Comparison of ENCODE assay signal across 1 cellular context in the genomic region with DNA sequence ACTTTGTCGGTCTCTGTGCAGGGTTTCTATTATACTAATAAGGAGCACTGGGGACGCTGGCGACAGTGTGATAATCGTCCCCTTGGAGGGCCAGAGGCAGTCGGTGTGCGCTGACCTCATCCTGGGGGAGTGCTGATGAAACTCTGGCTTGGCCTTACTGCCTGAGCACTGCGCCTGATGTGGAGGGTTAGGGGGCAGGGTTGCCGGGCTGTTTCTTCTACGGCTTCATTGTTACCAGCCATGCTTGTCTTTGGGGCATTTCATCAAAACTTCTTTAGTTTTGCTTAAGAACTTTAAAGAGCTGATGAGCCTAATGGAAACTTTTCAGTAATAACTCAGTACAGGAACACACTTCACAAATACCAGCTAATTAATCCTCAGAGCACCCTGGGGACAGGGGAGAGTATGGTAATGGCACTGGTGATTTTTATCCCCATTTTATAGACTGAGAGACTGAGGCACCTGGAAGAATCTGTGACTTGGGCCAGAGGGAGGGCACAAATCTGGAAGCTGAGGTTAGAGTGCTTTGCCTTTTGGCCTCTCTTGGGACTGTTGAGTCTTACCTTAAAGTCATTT.
A peak's percentile ranks its signal among the peaks of the same experiment; 100 is the strongest.
TF ChIP-seq lines count a peak whose summit lies in the region.

No MANE protein-coding gene starts in this region.

TF ChIP-seq in K562, 482 proteins besides CTCF, POLR2A, EP300 and RAD21 (continued from another document and continues in another):
- TF ChIP-seq MTF1 (CRISPR knock-in tag; IDR thresholded peaks at IDR 0.05; ENCODE audit: borderline replicate concordance) (no peak), CBX2 (IDR thresholded peaks at IDR 0.05; ENCODE audit: insufficient read depth, low read length, poor library complexity, severe bottlenecking) (no peak), ZNF3 (CRISPR knock-in tag; IDR thresholded peaks at IDR 0.05) (no peak), ZNF263 (CRISPR knock-in tag; IDR thresholded peaks at IDR 0.05; ENCODE audit: borderline replicate concordance) (no peak), MED1 (CRISPR knock-in tag; IDR thresholded peaks at IDR 0.05; ENCODE audit: borderline replicate concordance) (no peak), NBN (IDR thresholded peaks at IDR 0.05; ENCODE audit: low read depth) (no peak; the same call in 1 of the 2 replicates), SIX5 (IDR thresholded peaks at IDR 0.05; ENCODE audit: borderline replicate concordance in 1 of 2, insufficient read depth in 1 of 2, low read depth in 1 of 2, low read length in 2 of 2) (no peak), LARP7 (IDR thresholded peaks at IDR 0.05) (no peak), EP400 (IDR thresholded peaks at IDR 0.05) (peak; percentile 83), TEAD1 (CRISPR knock-in tag; IDR thresholded peaks at IDR 0.05) (peak in 1 of 2 experiments; percentile 21; a peak in 1 of 4 replicates), ZNF408 (CRISPR knock-in tag; IDR thresholded peaks at IDR 0.05; ENCODE audit: low read depth) (no peak), ZNF699 (CRISPR knock-in tag; IDR thresholded peaks at IDR 0.05; ENCODE audit: insufficient replicate concordance) (no peak), ZNF431 (CRISPR knock-in tag; IDR thresholded peaks at IDR 0.05) (no peak), GTF2F1 (IDR thresholded peaks at IDR 0.05; ENCODE audit: low read depth, low read length) (no peak), SIN3B (IDR thresholded peaks at IDR 0.05; ENCODE audit: low read depth) (no peak), NFATC3 (IDR thresholded peaks at IDR 0.05) (no peak), PRMT5 (CRISPR knock-in tag; IDR thresholded peaks at IDR 0.05) (no peak), EGR1 (conservative IDR thresholded peaks at IDR 0.05) (no peak), HNRNPUL1 (IDR thresholded peaks at IDR 0.05; ENCODE audit: low read length) (no peak), ZNF444 (CRISPR knock-in tag; IDR thresholded peaks at IDR 0.05) (no peak), HCFC1 (IDR thresholded peaks at IDR 0.05; ENCODE audit: low read depth, low read length) (peak; percentile 31), ZNF24 (IDR thresholded peaks at IDR 0.05) (peak; percentile 71), NONO (IDR thresholded peaks at IDR 0.05; ENCODE audit: low read depth in 2 of 2, low read length in 1 of 2) (no peak), RBM22 (IDR thresholded peaks at IDR 0.05; ENCODE audit: low read depth, low read length, poor library complexity, severe bottlenecking) (no peak), SLC30A9 (CRISPR knock-in tag; IDR thresholded peaks at IDR 0.05) (no peak), ZNF282 (CRISPR knock-in tag; IDR thresholded peaks at IDR 0.05) (no peak), TRIM24 (IDR thresholded peaks at IDR 0.05) (peak in 1 of 2 experiments; percentile 58; a peak in 1 of 4 replicates), RBM14 (IDR thresholded peaks at IDR 0.05; ENCODE audit: borderline replicate concordance, insufficient read depth, low read depth, low read length) (no peak), ZNF184 (CRISPR knock-in tag; IDR thresholded peaks at IDR 0.05) (no peak), ZNF780A (CRISPR knock-in tag; IDR thresholded peaks at IDR 0.05) (no peak), PHB2 (IDR thresholded peaks at IDR 0.05; ENCODE audit: low read depth) (no peak)
- TF ChIP-seq, protein P1, sequence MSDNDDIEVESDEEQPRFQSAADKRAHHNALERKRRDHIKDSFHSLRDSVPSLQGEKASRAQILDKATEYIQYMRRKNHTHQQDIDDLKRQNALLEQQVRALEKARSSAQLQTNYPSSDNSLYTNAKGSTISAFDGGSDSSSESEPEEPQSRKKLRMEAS (CRISPR knock-in tag; IDR thresholded peaks at IDR 0.05): no peak
- TF ChIP-seq, protein P2, sequence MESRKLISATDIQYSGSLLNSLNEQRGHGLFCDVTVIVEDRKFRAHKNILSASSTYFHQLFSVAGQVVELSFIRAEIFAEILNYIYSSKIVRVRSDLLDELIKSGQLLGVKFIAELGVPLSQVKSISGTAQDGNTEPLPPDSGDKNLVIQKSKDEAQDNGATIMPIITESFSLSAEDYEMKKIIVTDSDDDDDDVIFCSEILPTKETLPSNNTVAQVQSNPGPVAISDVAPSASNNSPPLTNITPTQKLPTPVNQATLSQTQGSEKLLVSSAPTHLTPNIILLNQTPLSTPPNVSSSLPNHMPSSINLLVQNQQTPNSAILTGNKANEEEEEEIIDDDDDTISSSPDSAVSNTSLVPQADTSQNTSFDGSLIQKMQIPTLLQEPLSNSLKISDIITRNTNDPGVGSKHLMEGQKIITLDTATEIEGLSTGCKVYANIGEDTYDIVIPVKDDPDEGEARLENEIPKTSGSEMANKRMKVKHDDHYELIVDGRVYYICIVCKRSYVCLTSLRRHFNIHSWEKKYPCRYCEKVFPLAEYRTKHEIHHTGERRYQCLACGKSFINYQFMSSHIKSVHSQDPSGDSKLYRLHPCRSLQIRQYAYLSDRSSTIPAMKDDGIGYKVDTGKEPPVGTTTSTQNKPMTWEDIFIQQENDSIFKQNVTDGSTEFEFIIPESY (CRISPR knock-in tag; IDR thresholded peaks at IDR 0.05): peak; percentile 19; the same call in 1 of the 2 replicates
- TF ChIP-seq, protein P3, sequence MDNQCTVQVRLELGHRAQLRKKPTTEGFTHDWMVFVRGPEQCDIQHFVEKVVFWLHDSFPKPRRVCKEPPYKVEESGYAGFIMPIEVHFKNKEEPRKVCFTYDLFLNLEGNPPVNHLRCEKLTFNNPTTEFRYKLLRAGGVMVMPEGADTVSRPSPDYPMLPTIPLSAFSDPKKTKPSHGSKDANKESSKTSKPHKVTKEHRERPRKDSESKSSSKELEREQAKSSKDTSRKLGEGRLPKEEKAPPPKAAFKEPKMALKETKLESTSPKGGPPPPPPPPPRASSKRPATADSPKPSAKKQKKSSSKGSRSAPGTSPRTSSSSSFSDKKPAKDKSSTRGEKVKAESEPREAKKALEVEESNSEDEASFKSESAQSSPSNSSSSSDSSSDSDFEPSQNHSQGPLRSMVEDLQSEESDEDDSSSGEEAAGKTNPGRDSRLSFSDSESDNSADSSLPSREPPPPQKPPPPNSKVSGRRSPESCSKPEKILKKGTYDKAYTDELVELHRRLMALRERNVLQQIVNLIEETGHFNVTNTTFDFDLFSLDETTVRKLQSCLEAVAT (IDR thresholded peaks at IDR 0.05): no peak
- TF ChIP-seq, protein P4, sequence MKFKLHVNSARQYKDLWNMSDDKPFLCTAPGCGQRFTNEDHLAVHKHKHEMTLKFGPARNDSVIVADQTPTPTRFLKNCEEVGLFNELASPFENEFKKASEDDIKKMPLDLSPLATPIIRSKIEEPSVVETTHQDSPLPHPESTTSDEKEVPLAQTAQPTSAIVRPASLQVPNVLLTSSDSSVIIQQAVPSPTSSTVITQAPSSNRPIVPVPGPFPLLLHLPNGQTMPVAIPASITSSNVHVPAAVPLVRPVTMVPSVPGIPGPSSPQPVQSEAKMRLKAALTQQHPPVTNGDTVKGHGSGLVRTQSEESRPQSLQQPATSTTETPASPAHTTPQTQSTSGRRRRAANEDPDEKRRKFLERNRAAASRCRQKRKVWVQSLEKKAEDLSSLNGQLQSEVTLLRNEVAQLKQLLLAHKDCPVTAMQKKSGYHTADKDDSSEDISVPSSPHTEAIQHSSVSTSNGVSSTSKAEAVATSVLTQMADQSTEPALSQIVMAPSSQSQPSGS (CRISPR knock-in tag; IDR thresholded peaks at IDR 0.05): peak; percentile 79; the same call in 1 of the 2 replicates
- TF ChIP-seq, protein P5, sequence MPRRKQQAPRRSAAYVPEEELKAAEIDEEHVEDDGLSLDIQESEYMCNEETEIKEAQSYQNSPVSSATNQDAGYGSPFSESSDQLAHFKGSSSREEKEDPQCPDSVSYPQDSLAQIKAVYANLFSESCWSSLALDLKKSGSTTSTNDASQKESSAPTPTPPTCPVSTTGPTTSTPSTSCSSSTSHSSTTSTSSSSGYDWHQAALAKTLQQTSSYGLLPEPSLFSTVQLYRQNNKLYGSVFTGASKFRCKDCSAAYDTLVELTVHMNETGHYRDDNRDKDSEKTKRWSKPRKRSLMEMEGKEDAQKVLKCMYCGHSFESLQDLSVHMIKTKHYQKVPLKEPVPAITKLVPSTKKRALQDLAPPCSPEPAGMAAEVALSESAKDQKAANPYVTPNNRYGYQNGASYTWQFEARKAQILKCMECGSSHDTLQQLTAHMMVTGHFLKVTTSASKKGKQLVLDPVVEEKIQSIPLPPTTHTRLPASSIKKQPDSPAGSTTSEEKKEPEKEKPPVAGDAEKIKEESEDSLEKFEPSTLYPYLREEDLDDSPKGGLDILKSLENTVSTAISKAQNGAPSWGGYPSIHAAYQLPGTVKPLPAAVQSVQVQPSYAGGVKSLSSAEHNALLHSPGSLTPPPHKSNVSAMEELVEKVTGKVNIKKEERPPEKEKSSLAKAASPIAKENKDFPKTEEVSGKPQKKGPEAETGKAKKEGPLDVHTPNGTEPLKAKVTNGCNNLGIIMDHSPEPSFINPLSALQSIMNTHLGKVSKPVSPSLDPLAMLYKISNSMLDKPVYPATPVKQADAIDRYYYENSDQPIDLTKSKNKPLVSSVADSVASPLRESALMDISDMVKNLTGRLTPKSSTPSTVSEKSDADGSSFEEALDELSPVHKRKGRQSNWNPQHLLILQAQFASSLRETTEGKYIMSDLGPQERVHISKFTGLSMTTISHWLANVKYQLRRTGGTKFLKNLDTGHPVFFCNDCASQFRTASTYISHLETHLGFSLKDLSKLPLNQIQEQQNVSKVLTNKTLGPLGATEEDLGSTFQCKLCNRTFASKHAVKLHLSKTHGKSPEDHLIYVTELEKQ (CRISPR knock-in tag; IDR thresholded peaks at IDR 0.05): 0 out of 2 replicates have a peak, but pooled peaks have one; percentile 49
- TF ChIP-seq, protein P6, sequence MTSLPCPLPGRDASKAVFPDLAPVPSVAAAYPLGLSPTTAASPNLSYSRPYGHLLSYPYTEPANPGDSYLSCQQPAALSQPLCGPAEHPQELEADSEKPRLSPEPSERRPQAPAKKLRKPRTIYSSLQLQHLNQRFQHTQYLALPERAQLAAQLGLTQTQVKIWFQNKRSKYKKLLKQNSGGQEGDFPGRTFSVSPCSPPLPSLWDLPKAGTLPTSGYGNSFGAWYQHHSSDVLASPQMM (CRISPR knock-in tag; IDR thresholded peaks at IDR 0.05): no peak
- TF ChIP-seq, protein P7, sequence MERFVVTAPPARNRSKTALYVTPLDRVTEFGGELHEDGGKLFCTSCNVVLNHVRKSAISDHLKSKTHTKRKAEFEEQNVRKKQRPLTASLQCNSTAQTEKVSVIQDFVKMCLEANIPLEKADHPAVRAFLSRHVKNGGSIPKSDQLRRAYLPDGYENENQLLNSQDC (CRISPR knock-in tag; IDR thresholded peaks at IDR 0.05): no peak
- TF ChIP-seq, protein P8, sequence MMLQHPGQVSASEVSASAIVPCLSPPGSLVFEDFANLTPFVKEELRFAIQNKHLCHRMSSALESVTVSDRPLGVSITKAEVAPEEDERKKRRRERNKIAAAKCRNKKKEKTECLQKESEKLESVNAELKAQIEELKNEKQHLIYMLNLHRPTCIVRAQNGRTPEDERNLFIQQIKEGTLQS (IDR thresholded peaks at IDR 0.05): peak; percentile 99
- TF ChIP-seq, protein P8 (CRISPR knock-in tag; conservative IDR thresholded peaks at IDR 0.05): peak; percentile 61; the same call in 1 of the 2 replicates
- TF ChIP-seq, protein P9, sequence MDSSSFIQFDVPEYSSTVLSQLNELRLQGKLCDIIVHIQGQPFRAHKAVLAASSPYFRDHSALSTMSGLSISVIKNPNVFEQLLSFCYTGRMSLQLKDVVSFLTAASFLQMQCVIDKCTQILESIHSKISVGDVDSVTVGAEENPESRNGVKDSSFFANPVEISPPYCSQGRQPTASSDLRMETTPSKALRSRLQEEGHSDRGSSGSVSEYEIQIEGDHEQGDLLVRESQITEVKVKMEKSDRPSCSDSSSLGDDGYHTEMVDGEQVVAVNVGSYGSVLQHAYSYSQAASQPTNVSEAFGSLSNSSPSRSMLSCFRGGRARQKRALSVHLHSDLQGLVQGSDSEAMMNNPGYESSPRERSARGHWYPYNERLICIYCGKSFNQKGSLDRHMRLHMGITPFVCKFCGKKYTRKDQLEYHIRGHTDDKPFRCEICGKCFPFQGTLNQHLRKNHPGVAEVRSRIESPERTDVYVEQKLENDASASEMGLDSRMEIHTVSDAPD (CRISPR knock-in tag; IDR thresholded peaks at IDR 0.05): no peak
- TF ChIP-seq, protein P10, sequence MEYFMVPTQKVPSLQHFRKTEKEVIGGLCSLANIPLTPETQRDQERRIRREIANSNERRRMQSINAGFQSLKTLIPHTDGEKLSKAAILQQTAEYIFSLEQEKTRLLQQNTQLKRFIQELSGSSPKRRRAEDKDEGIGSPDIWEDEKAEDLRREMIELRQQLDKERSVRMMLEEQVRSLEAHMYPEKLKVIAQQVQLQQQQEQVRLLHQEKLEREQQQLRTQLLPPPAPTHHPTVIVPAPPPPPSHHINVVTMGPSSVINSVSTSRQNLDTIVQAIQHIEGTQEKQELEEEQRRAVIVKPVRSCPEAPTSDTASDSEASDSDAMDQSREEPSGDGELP (CRISPR knock-in tag; IDR thresholded peaks at IDR 0.05; ENCODE audit: borderline replicate concordance): peak; percentile 53; the same call in 1 of the 2 replicates
- TF ChIP-seq, protein P11, sequence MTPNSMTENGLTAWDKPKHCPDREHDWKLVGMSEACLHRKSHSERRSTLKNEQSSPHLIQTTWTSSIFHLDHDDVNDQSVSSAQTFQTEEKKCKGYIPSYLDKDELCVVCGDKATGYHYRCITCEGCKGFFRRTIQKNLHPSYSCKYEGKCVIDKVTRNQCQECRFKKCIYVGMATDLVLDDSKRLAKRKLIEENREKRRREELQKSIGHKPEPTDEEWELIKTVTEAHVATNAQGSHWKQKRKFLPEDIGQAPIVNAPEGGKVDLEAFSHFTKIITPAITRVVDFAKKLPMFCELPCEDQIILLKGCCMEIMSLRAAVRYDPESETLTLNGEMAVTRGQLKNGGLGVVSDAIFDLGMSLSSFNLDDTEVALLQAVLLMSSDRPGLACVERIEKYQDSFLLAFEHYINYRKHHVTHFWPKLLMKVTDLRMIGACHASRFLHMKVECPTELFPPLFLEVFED (CRISPR knock-in tag; conservative IDR thresholded peaks at IDR 0.05): no peak
- TF ChIP-seq, protein P12, sequence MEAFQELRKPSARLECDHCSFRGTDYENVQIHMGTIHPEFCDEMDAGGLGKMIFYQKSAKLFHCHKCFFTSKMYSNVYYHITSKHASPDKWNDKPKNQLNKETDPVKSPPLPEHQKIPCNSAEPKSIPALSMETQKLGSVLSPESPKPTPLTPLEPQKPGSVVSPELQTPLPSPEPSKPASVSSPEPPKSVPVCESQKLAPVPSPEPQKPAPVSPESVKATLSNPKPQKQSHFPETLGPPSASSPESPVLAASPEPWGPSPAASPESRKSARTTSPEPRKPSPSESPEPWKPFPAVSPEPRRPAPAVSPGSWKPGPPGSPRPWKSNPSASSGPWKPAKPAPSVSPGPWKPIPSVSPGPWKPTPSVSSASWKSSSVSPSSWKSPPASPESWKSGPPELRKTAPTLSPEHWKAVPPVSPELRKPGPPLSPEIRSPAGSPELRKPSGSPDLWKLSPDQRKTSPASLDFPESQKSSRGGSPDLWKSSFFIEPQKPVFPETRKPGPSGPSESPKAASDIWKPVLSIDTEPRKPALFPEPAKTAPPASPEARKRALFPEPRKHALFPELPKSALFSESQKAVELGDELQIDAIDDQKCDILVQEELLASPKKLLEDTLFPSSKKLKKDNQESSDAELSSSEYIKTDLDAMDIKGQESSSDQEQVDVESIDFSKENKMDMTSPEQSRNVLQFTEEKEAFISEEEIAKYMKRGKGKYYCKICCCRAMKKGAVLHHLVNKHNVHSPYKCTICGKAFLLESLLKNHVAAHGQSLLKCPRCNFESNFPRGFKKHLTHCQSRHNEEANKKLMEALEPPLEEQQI (IDR thresholded peaks at IDR 0.05): no peak
